In the genomic region with DNA sequence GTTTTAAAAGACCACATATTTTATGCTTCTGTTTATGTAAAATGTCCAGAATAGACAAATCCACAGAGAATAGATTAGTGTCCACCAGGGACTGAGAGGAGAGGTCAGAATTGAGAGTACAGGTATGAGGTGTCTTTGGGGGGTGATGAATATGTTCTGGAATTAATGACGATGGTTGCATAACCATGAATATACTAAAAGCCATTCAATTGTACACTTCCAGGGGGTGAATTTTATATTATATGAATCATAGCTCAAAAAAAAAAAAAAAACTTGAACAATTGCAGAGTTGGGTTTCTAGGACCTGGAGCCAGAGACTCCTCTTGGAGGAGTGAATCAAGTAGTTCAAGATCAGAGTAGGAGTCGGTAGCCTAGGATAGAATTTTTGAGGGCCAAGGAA, we compare ENCODE assay signal across 20 cellular contexts.
"Had no signal": no experiment of that assay in that cellular context is flagged by ENCODE, and none has a peak within 500 bp of the region (broad histone marks: within the 10 kb centered on the region; RNA-seq: fewer than 3 reads in every experiment).

No MANE protein-coding gene starts in this region.

- H3K9me3 ChIP-seq: SJCRH30 had no signal

- H3K27me3 ChIP-seq: SJCRH30 had no signal

- H3K4me3 ChIP-seq: MG63, SJCRH30 had no signal

- H3K4me1 ChIP-seq: SJCRH30 had no signal

- H3K9ac ChIP-seq: KMS-11 had no signal

- H3K27ac ChIP-seq: KMS-11, RWPE1, SJCRH30 had no signal

- ATAC-seq: HepG2, Panc1, Right ventricle myocardium inferior, SK-N-SH treated with all-trans-retinoic acid at 6 μM for 48 hours had no signal

- H3K36me3 ChIP-seq: MG63, SJCRH30 had no signal

- DNase-seq: IMR-90, MG63, NCI-H1092 treated with DMSO at 0.1 percent for 48 hours, NCI-H1436 treated with DMSO at 0.1 percent for 48 hours, NCI-H1694, NCI-H187 treated with DMSO at 0.1 percent for 48 hours, NCI-H2029 treated with DMSO at 0.1 percent for 48 hours, NCI-H2171 treated with DMSO at 0.1 percent for 48 hours, NCI-H2227 treated with DMSO at 0.1 percent for 48 hours, NCI-H524 treated with DMSO at 0.1 percent for 48 hours, NCI-H69, NCI-H774, SHP77 treated with DMSO at 0.1 percent for 48 hours, SJCRH30 had no signal
